8 cellular contexts compared by ENCODE assay signal in the genomic region with DNA sequence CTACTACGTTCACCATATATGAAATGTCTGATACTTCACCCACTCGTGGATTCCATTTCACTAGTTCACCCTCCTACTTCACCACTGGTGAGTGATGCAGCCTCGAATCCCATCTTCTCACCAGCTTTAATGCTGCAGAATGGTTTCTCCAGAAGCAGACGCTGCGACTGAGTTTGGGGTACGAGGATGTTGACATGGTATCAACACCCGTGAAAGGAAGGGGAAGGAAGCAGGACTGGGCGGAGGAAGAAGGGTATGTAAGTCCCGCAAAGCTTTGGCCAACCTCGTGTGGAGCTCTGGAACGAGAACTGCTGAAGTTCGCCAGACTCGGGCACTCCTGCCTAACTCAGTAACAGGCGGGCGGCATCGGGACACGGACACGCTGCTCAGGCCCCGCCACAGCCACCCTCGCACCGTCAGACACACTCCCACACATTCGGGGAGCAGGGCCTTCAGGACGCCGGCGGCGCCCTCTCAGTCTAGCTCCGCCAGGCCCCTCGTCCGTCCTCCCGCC. TPM values are rescaled to one million over a fixed set of nuclear protein-coding genes. Genes with fewer than 3 reads are reported as not detected.
DNase-seq lines count a peak whose midpoint lies in the region; ATAC-seq and TF ChIP-seq lines count a peak whose summit lies in the region.

No MANE protein-coding gene starts in this region.

- peak overlapping the region; percentile 97 for H3K27ac ChIP-seq in DND-41 (ENCODE audit: low read length)

- H3K9ac ChIP-seq in DND-41 (ENCODE audit: low read depth, low read length), result peak overlapping the region; percentile 98

- peaks cover 28% of the 10 kb centered on the region for H3K4me1 Mint-ChIP-seq in T-helper 1 cell treated with Interleukin-12 subunit alpha and Interleukin-12 subunit beta and Interleukin-4 antibody, amounts not matched to agents 30 μg/mL and 1 μg/mL, for 36 hours (ENCODE audit: low read depth)
- H3K4me1 Mint-ChIP-seq in stimulated activated naive CD8-positive, alpha-beta T cell treated with anti-CD3 and anti-CD28 coated beads, Interleukin-15, amount 100 ng/mL, for 72 hours, result peaks cover 49% of the 10 kb centered on the region

- H2AFZ ChIP-seq in DND-41 (ENCODE audit: low read depth, low read length), result peak overlapping the region; percentile 98

- peaks cover 10% of the 10 kb centered on the region; the same call in 1 of the 2 replicates for H4K20me1 ChIP-seq in DND-41 (ENCODE audit: insufficient read depth, low read length)

- H3K27me3 Mint-ChIP-seq in T-helper 1 cell treated with Interleukin-12 subunit alpha and Interleukin-12 subunit beta and Interleukin-4 antibody, amounts not matched to agents 30 μg/mL and 1 μg/mL, for 36 hours (ENCODE audit: low read depth), result no peaks in the 10 kb centered on the region
- no peaks in the 10 kb centered on the region for H3K27me3 Mint-ChIP-seq in stimulated activated naive CD8-positive, alpha-beta T cell treated with anti-CD3 and anti-CD28 coated beads, Interleukin-15, amount 100 ng/mL, for 72 hours

- peaks cover 42% of the 10 kb centered on the region for H3K4me1 ChIP-seq in DND-41 (ENCODE audit: insufficient read depth, low read length)

- no peaks in the 10 kb centered on the region for H3K9me3 ChIP-seq in DND-41 (ENCODE audit: insufficient read depth, low read length, severe bottlenecking)

- DNase-seq in DND-41 (peak; percentile 33), dermis blood vessel endothelial cell (peak; percentile 59), lung microvascular endothelial cell (ENCODE audit: low read depth in 2 of 2) (peak; percentile 54 to 56), NCI-H2081 treated with DMSO at 0.1 percent for 48 hours (lab: John Stamatoyannopoulos, UW) (no peak)
- DNase-seq in stimulated activated naive CD8-positive, alpha-beta T cell treated with anti-CD3 and anti-CD28 coated beads, Interleukin-15, amount 100 ng/mL, for 72 hours, result peak in 1 of 2 donors; percentile 61

- peaks cover 68% of the 10 kb centered on the region for H3K79me2 ChIP-seq in DND-41 (ENCODE audit: insufficient read depth, low read length)

- peak overlapping the region; percentile 69 to 92 for H3K4me3 ChIP-seq in DND-41 (ENCODE audit: low read depth in 1 of 2, low read length in 2 of 2)

- H3K4me2 ChIP-seq in DND-41 (ENCODE audit: insufficient read depth, low read length), result peak overlapping the region; percentile 93

- no peak for TF ChIP-seq CTCF in DND-41 (IDR thresholded peaks at IDR 0.05; ENCODE audit: borderline replicate concordance, extremely low read depth, low read length, poor library complexity, severe bottlenecking)

- peak overlapping the region; percentile 89 for H3K4me3 Mint-ChIP-seq in T-helper 1 cell treated with Interleukin-12 subunit alpha and Interleukin-12 subunit beta and Interleukin-4 antibody, amounts not matched to agents 30 μg/mL and 1 μg/mL, for 36 hours
- peak overlapping the region; percentile 86 to 92 for H3K4me3 Mint-ChIP-seq in stimulated activated naive CD8-positive, alpha-beta T cell treated with anti-CD3 and anti-CD28 coated beads, Interleukin-15, amount 100 ng/mL, for 72 hours

- H3K27me3 ChIP-seq in DND-41 (ENCODE audit: insufficient read depth, low read length, poor library complexity), result no peaks in the 10 kb centered on the region

- ATAC-seq in DND-41 (ENCODE audit: insufficient read depth, low read depth) (peak; percentile 20), GM19463 (IDR thresholded peaks at IDR 0.05; ENCODE audit: unreplicated experiment) (peak; percentile 5), HG03520 (IDR thresholded peaks at IDR 0.05; ENCODE audit: unreplicated experiment) (peak; percentile 22)
- ATAC-seq in stimulated activated naive CD8-positive, alpha-beta T cell treated with anti-CD3 and anti-CD28 coated beads, Interleukin-15, amount 100 ng/mL, for 72 hours, result peak; percentile 51

- H3K9me3 Mint-ChIP-seq in T-helper 1 cell treated with Interleukin-12 subunit alpha and Interleukin-12 subunit beta and Interleukin-4 antibody, amounts not matched to agents 30 μg/mL and 1 μg/mL, for 36 hours, result no peaks in the 10 kb centered on the region
- H3K9me3 Mint-ChIP-seq in stimulated activated naive CD8-positive, alpha-beta T cell treated with anti-CD3 and anti-CD28 coated beads, Interleukin-15, amount 100 ng/mL, for 72 hours, result no peaks in the 10 kb centered on the region

- peak overlapping the region; percentile 77 for H3K27ac Mint-ChIP-seq in T-helper 1 cell treated with Interleukin-12 subunit alpha and Interleukin-12 subunit beta and Interleukin-4 antibody, amounts not matched to agents 30 μg/mL and 1 μg/mL, for 36 hours
- peak overlapping the region; percentile 93 to 98 for H3K27ac Mint-ChIP-seq in stimulated activated naive CD8-positive, alpha-beta T cell treated with anti-CD3 and anti-CD28 coated beads, Interleukin-15, amount 100 ng/mL, for 72 hours

- H3K36me3 ChIP-seq in DND-41 (ENCODE audit: insufficient read depth, low read length), result peaks cover 30% of the 10 kb centered on the region

- H3K36me3 Mint-ChIP-seq in T-helper 1 cell treated with Interleukin-12 subunit alpha and Interleukin-12 subunit beta and Interleukin-4 antibody, amounts not matched to agents 30 μg/mL and 1 μg/mL, for 36 hours (ENCODE audit: low read depth), result peaks cover 3% of the 10 kb centered on the region

RNA-seq across cellular contexts. Expression of gene DIP2A, which starts 0.8 kb away (rescaled TPM):
- total RNA-seq in dermis blood vessel endothelial cell (43.6 and 49.5 TPM in 2 replicates), lung microvascular endothelial cell (18.1 and 29.8 TPM in 2 replicates)
